13 cellular contexts compared by ENCODE assay signal in genomic region chr16:84518804-84519341, GRCh38. TPM values are rescaled to one million over a fixed set of nuclear protein-coding genes. Genes with fewer than 3 reads are reported as not detected.
DNase-seq lines count a peak whose midpoint lies in the region; ATAC-seq and TF ChIP-seq lines count a peak whose summit lies in the region.
"Had no signal": no experiment of that assay in that cellular context is flagged by ENCODE, and none has a peak within 500 bp of the region (broad histone marks: within the 10 kb centered on the region; RNA-seq: fewer than 3 reads in every experiment).

No MANE protein-coding gene starts in this region.

- no peaks in the 10 kb centered on the region for H3K36me3 Mint-ChIP-seq in GM23338 (ENCODE audit: low read depth)

- TF ChIP-seq POLR2A in Peyer's patch (IDR thresholded peaks at IDR 0.05) = no peak
- TF ChIP-seq POLR2A in prostate gland (IDR thresholded peaks at IDR 0.05) = no peak

- H3K9me3 Mint-ChIP-seq in GM23338 = no peaks in the 10 kb centered on the region; the same call in 2 of the 3 replicates

- H3K4me3 ChIP-seq in GM23338 = no peak overlapping the region
- H3K4me3 ChIP-seq in Peyer's patch = no peak overlapping the region
- H3K4me3 ChIP-seq in trophoblast cell (ENCODE audit: low read depth, low read length) = no peak overlapping the region
- H3K4me3 ChIP-seq in ascending aorta = no peak overlapping the region
- no peak overlapping the region for H3K4me3 ChIP-seq in prostate gland
- H3K4me3 ChIP-seq: gastrocnemius medialis had no signal

- H3K79me1 ChIP-seq in trophoblast cell (ENCODE audit: low read length) = peaks cover 4% of the 10 kb centered on the region

- POLR2A ChIA-PET in GM10248 (lab: Yijun Ruan, JAX) = no interaction called here

- H2AK5ac ChIP-seq in trophoblast cell (ENCODE audit: low read length) = peak overlapping the region; percentile 7

- ATAC-seq in GM23338 = peak; percentile 17; the same call in 1 of the 3 replicates
- no peak for ATAC-seq in GM18907 (IDR thresholded peaks at IDR 0.05; ENCODE audit: unreplicated experiment)
- ATAC-seq: gastrocnemius medialis had no signal

- H3K9me3 ChIP-seq in Peyer's patch (no peaks in the 10 kb centered on the region), trophoblast cell (ENCODE audit: insufficient read depth, low read depth, low read length) (no peaks in the 10 kb centered on the region), ascending aorta (no peaks in the 10 kb centered on the region), prostate gland (no peaks in the 10 kb centered on the region)
- H3K9me3 ChIP-seq: Caco-2, gastrocnemius medialis had no signal

- no peak overlapping the region for H4K8ac ChIP-seq in trophoblast cell (ENCODE audit: low read depth, low read length)

- no CpG with 5 or more reads among the region's 17 CpGs for WGBS in trophoblast cell (ENCODE audit: extremely low coverage, insufficient coverage, insufficient read length)
- WGBS in prostate gland = 81% methylated on average over 17 of the region's 17 CpGs

- H3K27me3 ChIP-seq in GM23338 (ENCODE audit: insufficient read depth) = no peaks in the 10 kb centered on the region
- no peaks in the 10 kb centered on the region for H3K27me3 ChIP-seq in Peyer's patch
- no peaks in the 10 kb centered on the region for H3K27me3 ChIP-seq in trophoblast cell (ENCODE audit: insufficient read depth, low read length)
- H3K27me3 ChIP-seq in ascending aorta = no peaks in the 10 kb centered on the region
- H3K27me3 ChIP-seq in prostate gland (replicated peaks; ENCODE audit: insufficient read depth) = no peaks in the 10 kb centered on the region
- H3K27me3 ChIP-seq: brain microvascular endothelial cell had no signal

- H3K27ac ChIP-seq in GM23338 (ENCODE audit: low read depth) (no peak overlapping the region), Peyer's patch (peak overlapping the region; percentile 8 to 46 (median 24)), trophoblast cell (ENCODE audit: low read depth, low read length) (no peak overlapping the region), ascending aorta (no peak overlapping the region), prostate gland (no peak overlapping the region)
- H3K27ac ChIP-seq: brain microvascular endothelial cell, gastrocnemius medialis had no signal

- no peak overlapping the region for H3K4me3 Mint-ChIP-seq in GM23338

- H2AFZ ChIP-seq in GM23338 (no peak overlapping the region), trophoblast cell (ENCODE audit: insufficient read depth, low read length, poor library complexity) (no peak overlapping the region)

- no peak overlapping the region for H3K14ac ChIP-seq in trophoblast cell (ENCODE audit: low read length)

- no peak overlapping the region for H2BK120ac ChIP-seq in trophoblast cell (ENCODE audit: insufficient read depth, low read length, poor library complexity)

- H3K4me1 ChIP-seq in GM23338 (ENCODE audit: insufficient read depth) = peaks cover 6% of the 10 kb centered on the region; the same call in 1 of the 2 replicates
- H3K4me1 ChIP-seq in Peyer's patch = peaks cover 0 to 14% (median 11%) of the 10 kb centered on the region in 4 donors
- H3K4me1 ChIP-seq in trophoblast cell (ENCODE audit: control insufficient read depth in 1 of 2, insufficient read depth in 2 of 2, low read length in 2 of 2) = peaks cover 5 to 10% of the 10 kb centered on the region in 2 experiments
- no peaks in the 10 kb centered on the region for H3K4me1 ChIP-seq in ascending aorta
- no peaks in the 10 kb centered on the region for H3K4me1 ChIP-seq in prostate gland (replicated peaks)
- H3K4me1 ChIP-seq: gastrocnemius medialis had no signal

- no peak overlapping the region for H3K4me2 ChIP-seq in GM23338
- no peak overlapping the region for H3K4me2 ChIP-seq in trophoblast cell (ENCODE audit: low read length)

- peak in 1 of 2 experiments; percentile 9; a peak in 1 of 4 replicates for TF ChIP-seq CTCF in GM23338 (conservative IDR thresholded peaks at IDR 0.05; ENCODE audit: low read depth in 2 of 2)
- peak in 2 of 6 experiments; percentile 16 to 22 for TF ChIP-seq CTCF in Peyer's patch (IDR thresholded peaks at IDR 0.05)
- TF ChIP-seq CTCF in GM10248 (IDR thresholded peaks at IDR 0.05; ENCODE audit: control extremely low read depth, extremely low read depth, low read depth, missing control alignments) = no peak
- TF ChIP-seq CTCF in ascending aorta (IDR thresholded peaks at IDR 0.05) = no peak
- TF ChIP-seq CTCF in prostate gland (IDR thresholded peaks at IDR 0.05) = no peak

- CTCF ChIA-PET in GM10248 (lab: Yijun Ruan, JAX) = interaction anchor here (1.2 to 3.2 kb wide), 3 partner anchors 8 to 220 kb away, joined by 5 to 23 read pairs (median 5); no protein-coding TSS in a partner anchor

- no peak overlapping the region for H3K4ac ChIP-seq in trophoblast cell (ENCODE audit: low read depth, low read length)

- H4K91ac ChIP-seq in trophoblast cell (ENCODE audit: low read depth, low read length) = no peak overlapping the region

- H3K9ac ChIP-seq in trophoblast cell (ENCODE audit: low read length) = no peak overlapping the region

- H3K18ac ChIP-seq in trophoblast cell (ENCODE audit: low read length) = no peak overlapping the region

- no peaks in the 10 kb centered on the region for H3K9me2 ChIP-seq in GM23338 (ENCODE audit: insufficient read depth)

- DNase-seq in GM23338 (ENCODE audit: low spot score) (no peak), Peyer's patch (peak in 2 of 3 donors; percentile 52 to 78), activated T-helper 1 cell treated with Interleukin-2 at 50 U/mL for 16 hours (ENCODE audit: low read depth) (peak; percentile 48), trophoblast cell (peak; percentile 62 to 73), GM10248 (ENCODE audit: extremely low spot score) (no peak), ascending aorta (ENCODE audit: low spot score in 2 of 2) (no peak), prostate gland (ENCODE audit: low spot score) (no peak)
- DNase-seq: gastrocnemius medialis, Kasumi-1, SHP77 treated with DMSO at 0.1 percent for 48 hours had no signal

- no peak overlapping the region for H3K23ac ChIP-seq in trophoblast cell (ENCODE audit: low read length)

- H3K79me2 ChIP-seq in GM23338 (replicated peaks; ENCODE audit: insufficient read depth) (no peaks in the 10 kb centered on the region), trophoblast cell (ENCODE audit: control insufficient read depth, insufficient read depth, low read length, poor library complexity) (no peaks in the 10 kb centered on the region)

- peaks cover 12% of the 10 kb centered on the region for H3K4me1 Mint-ChIP-seq in GM23338

- no peaks in the 10 kb centered on the region for H3K36me3 ChIP-seq in GM23338 (ENCODE audit: insufficient read depth)
- no peaks in the 10 kb centered on the region for H3K36me3 ChIP-seq in Peyer's patch
- no peaks in the 10 kb centered on the region for H3K36me3 ChIP-seq in trophoblast cell (ENCODE audit: control insufficient read depth in 1 of 2, insufficient read depth in 2 of 2, low read length in 2 of 2)
- no peaks in the 10 kb centered on the region for H3K36me3 ChIP-seq in ascending aorta
- no peaks in the 10 kb centered on the region for H3K36me3 ChIP-seq in prostate gland
- H3K36me3 ChIP-seq: brain microvascular endothelial cell, gastrocnemius medialis had no signal

- peak overlapping the region; percentile 17 for H2BK12ac ChIP-seq in trophoblast cell (ENCODE audit: low read length)

- H3K27ac Mint-ChIP-seq in GM23338 = no peak overlapping the region

- no peaks in the 10 kb centered on the region for H3F3A ChIP-seq in GM23338 (replicated peaks; ENCODE audit: low read depth)

- peaks cover 13% of the 10 kb centered on the region for H3K27me3 Mint-ChIP-seq in GM23338 (ENCODE audit: insufficient read depth, low read depth, poor library complexity)

- H4K20me1 ChIP-seq in GM23338 (replicated peaks; ENCODE audit: insufficient read depth) = no peaks in the 10 kb centered on the region

- no peak overlapping the region for H2BK5ac ChIP-seq in trophoblast cell (ENCODE audit: low read depth, low read length, poor library complexity)

- no peak overlapping the region for H4K12ac ChIP-seq in trophoblast cell (ENCODE audit: low read depth, low read length)

- intact Hi-C loops in ascending aorta (cut with DNase I) = no loop called here
- intact Hi-C loops in prostate gland (cut with DNase I) = loop anchor here (10.0 kb wide), 1 partner anchor 436 kb away; no protein-coding TSS in a partner anchor

TF ChIP-seq in GM23338, 12 proteins besides CTCF, POLR2A, EP300 and RAD21 (continues in another document):
- TF ChIP-seq JUNB (IDR thresholded peaks at IDR 0.05; ENCODE audit: unreplicated experiment) (no peak), ZNF114 (CRISPR knock-in tag; IDR thresholded peaks at IDR 0.05) (no peak), REST (IDR thresholded peaks at IDR 0.05; ENCODE audit: unreplicated experiment) (no peak), CREB1 (CRISPR knock-in tag; IDR thresholded peaks at IDR 0.05; ENCODE audit: low read depth) (no peak), NANOG (IDR thresholded peaks at IDR 0.05; ENCODE audit: borderline replicate concordance) (no peak)

RNA-seq across cellular contexts. Expression of gene MEAK7, which starts 14.4 kb away (rescaled TPM):
- 16.9 and 17.2 TPM in 2 replicates for total RNA-seq in GM23338 (2014; rRNA removed; shearing (Covaris generic))
- polyA plus RNA-seq in GM23338 (2016; fragmentation: Nextera tagmentation; extraction: Ambion mirVana) = 7.5 and 7.9 TPM in 2 replicates
- 10 to 100 TPM in 3 of 4 donors, 1 to 10 TPM in 1; 7.4 to 54.3 (median 47.0) TPM for total RNA-seq in Peyer's patch
- polyA plus RNA-seq in trophoblast cell (2013) = 16.0 and 16.7 TPM in 2 replicates
- 5.4 TPM for total RNA-seq in ascending aorta
- 10 to 100 TPM; 12.4 to 13.7 TPM for total RNA-seq in prostate gland

Comparison
In these comparisons a context has a peak if more than half of its experiments do, and no peak if none do; other contexts are left out.
1. DNase-seq: peak in Peyer's patch (2 of 3), activated T-helper 1 cell treated with Interleukin-2 at 50 U/mL for 16 hours (single experiment) and trophoblast cell (2 of 2); none in GM23338 (single experiment), GM10248 (single experiment), ascending aorta (0 of 2) and prostate gland (single experiment).
2. H3K27ac ChIP-seq: peak in Peyer's patch (4 of 4); none in GM23338 (single experiment), trophoblast cell (single experiment), ascending aorta (0 of 2) and prostate gland (0 of 2).